14 cellular contexts compared by ENCODE assay signal in the genomic region with DNA sequence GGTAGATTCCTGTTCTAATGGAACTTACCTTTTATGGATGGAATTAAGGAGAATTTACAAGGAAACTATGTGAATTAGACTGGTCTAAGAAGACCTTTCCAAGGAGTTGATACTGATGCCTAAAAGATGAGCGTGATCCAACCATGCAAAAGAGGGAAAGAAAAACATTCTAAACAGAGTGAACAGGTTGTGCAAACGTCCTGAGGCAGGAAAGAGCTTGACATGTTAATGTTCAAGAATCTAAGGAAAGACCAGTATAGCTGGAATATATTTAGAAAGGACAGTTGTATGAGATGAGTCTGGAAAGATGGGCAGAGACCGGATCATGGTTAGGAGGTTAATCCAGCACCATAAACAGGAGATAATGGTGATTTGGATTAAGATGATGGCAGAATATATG. TPM values are rescaled to one million over a fixed set of nuclear protein-coding genes. Genes with fewer than 3 reads are reported as not detected.
DNase-seq lines count a peak whose midpoint lies in the region; ATAC-seq, FAIRE-seq and TF ChIP-seq lines count a peak whose summit lies in the region.
"Had no signal": no experiment of that assay in that cellular context is flagged by ENCODE, and none has a peak within 500 bp of the region (broad histone marks: within the 10 kb centered on the region; RNA-seq: fewer than 3 reads in every experiment).

No MANE protein-coding gene starts in this region.

- DNase-seq in HepG2 (ENCODE audit: low spot score) = no peak
- DNase-seq in right lobe of liver = no peak
- DNase-seq in PC-9 = no peak
- DNase-seq in glutamatergic neuron = no peak
- DNase-seq in D721Med (ENCODE audit: insufficient read length, low spot score) = no peak
- no peak for DNase-seq in psoas muscle
- DNase-seq in mucosa of gallbladder (ENCODE audit: low spot score) = no peak
- DNase-seq in SIG-M5 treated with dmso at 0.1 percent for 504 hours (lab: John Stamatoyannopoulos, UW; ENCODE audit: unreplicated experiment) = no peak
- DNase-seq: activated effector memory CD4-positive, alpha-beta T cell treated with Interleukin-2 at 50 U/mL for 16 hours; BE2C; GF-D8; NCI-H1048 had no signal

- no peak overlapping the region for H3K9ac ChIP-seq in HepG2 (ENCODE audit: insufficient read depth, low read depth, low read length)

- H3K9me2 ChIP-seq in PC-9 (ENCODE audit: insufficient read depth) = no peaks in the 10 kb centered on the region

- H3K4me3 ChIP-seq in HepG2 (replicated peaks in 1 of 3; ENCODE audit: insufficient read depth in 1 of 3, low read depth in 2 of 3, low read length in 3 of 3) (peak overlapping the region; percentile 55 to 96 (median 94); a peak in 3 of 6 replicates), right lobe of liver (no peak overlapping the region), PC-9 (peak overlapping the region; percentile 88), psoas muscle (no peak overlapping the region)

- intact Hi-C loops in HepG2 (cut with micrococcal nuclease; ENCODE audit: unreplicated experiment) = loop anchor here (10.0 kb wide), 1 partner anchor 382 kb away; a partner anchor contains a TSS
- intact Hi-C loops in right lobe of liver (cut with DNase I) = loop anchor here in 1 of 2 donors (10.0 kb wide), 1 partner anchor 172 kb away; a partner anchor contains a TSS
- intact Hi-C loops in PC-9 (cut with micrococcal nuclease; ENCODE audit: unreplicated experiment) = no loop called here
- intact Hi-C loops in psoas muscle (cut with DNase I) = loop anchor here (2.0 to 10.0 kb wide), 6 partner anchors 169 to 382 kb away; a partner anchor contains a TSS

- H3K9me3 ChIP-seq in HepG2 (ENCODE audit: low read length) (no peaks in the 10 kb centered on the region), right lobe of liver (no peaks in the 10 kb centered on the region), PC-9 (ENCODE audit: insufficient read depth, low read depth) (no peaks in the 10 kb centered on the region), psoas muscle (no peaks in the 10 kb centered on the region)
- H3K9me3 ChIP-seq: BE2C had no signal

- TF ChIP-seq POLR2A in HepG2 (IDR thresholded peaks at IDR 0.05; ENCODE audit: insufficient read depth in 1 of 2, low read depth in 2 of 2, low read length in 2 of 2) = no peak
- no peak for TF ChIP-seq POLR2A in right lobe of liver (IDR thresholded peaks at IDR 0.05)

- TF ChIP-seq EP300 in HepG2 (IDR thresholded peaks at IDR 0.05; ENCODE audit: low read depth in 2 of 2, low read length in 2 of 2) (no peak), HepG2 (CRISPR knock-in tag; IDR thresholded peaks at IDR 0.05; ENCODE audit: borderline replicate concordance) (no peak)

- TF ChIP-seq RAD21 in HepG2 (CRISPR knock-in tag; IDR thresholded peaks at IDR 0.05) = no peak

- WGBS in HepG2 (ENCODE audit: low lambda C conversion rate) = 64% methylated on average over 3 of the region's 3 CpGs
- WGBS in right lobe of liver (ENCODE audit: insufficient coverage, low coverage, low lambda C conversion rate, missing lambda C conversion rate) = 66% methylated on average over 3 of the region's 3 CpGs
- 76 to 79% (median 77%) methylated on average over 3 of the region's 3 CpGs for WGBS in psoas muscle, 3 donors

- FAIRE-seq in HepG2 (lab: Jason Lieb, UNC) = no peak
- no peak for FAIRE-seq in D721Med (lab: Jason Lieb, UNC)
- FAIRE-seq: colon had no signal

- H3K4me1 Mint-ChIP-seq in glutamatergic neuron (ENCODE audit: low read depth, unreplicated experiment) = peaks cover 10% of the 10 kb centered on the region

- peak overlapping the region; percentile 100 for H3K4me2 ChIP-seq in HepG2 (ENCODE audit: low read depth, low read length)
- peak overlapping the region; percentile 87 for H3K4me2 ChIP-seq in PC-9

- H3K27me3 Mint-ChIP-seq in glutamatergic neuron (ENCODE audit: unreplicated experiment) = peaks cover 2% of the 10 kb centered on the region

- H3F3A ChIP-seq in PC-9 (ENCODE audit: insufficient read depth, low read depth) = peaks cover 9% of the 10 kb centered on the region; the same call in 1 of the 2 replicates

- peak overlapping the region; percentile 98 for H3K4me3 Mint-ChIP-seq in glutamatergic neuron (ENCODE audit: unreplicated experiment)

- no peak overlapping the region for H3K27ac Mint-ChIP-seq in glutamatergic neuron (ENCODE audit: unreplicated experiment)

- no peak overlapping the region for H2AFZ ChIP-seq in HepG2 (ENCODE audit: low read length)
- no peak overlapping the region for H2AFZ ChIP-seq in PC-9

- H3K79me2 ChIP-seq in HepG2 (ENCODE audit: insufficient read depth, low read length) (peaks cover 55% of the 10 kb centered on the region), PC-9 (ENCODE audit: low read depth) (peaks cover 45% of the 10 kb centered on the region)

- CTCF ChIA-PET in HepG2 (lab: Yijun Ruan, JAX; ENCODE audit: low intra/inter-chr PET ratio, low total read pairs) = no interaction called here
- CTCF ChIA-PET in PC-9 (lab: Charles Lee) = no interaction called here

- no peaks in the 10 kb centered on the region for H3K36me3 ChIP-seq in HepG2 (replicated peaks in 1 of 2; ENCODE audit: control insufficient read depth in 1 of 2, insufficient read depth in 2 of 2, low read length in 2 of 2)
- no peaks in the 10 kb centered on the region for H3K36me3 ChIP-seq in right lobe of liver
- no peaks in the 10 kb centered on the region for H3K36me3 ChIP-seq in PC-9 (ENCODE audit: low read depth)
- H3K36me3 ChIP-seq in psoas muscle (ENCODE audit: insufficient read depth in 1 of 2, low read depth in 1 of 2) = no peaks in the 10 kb centered on the region
- H3K36me3 ChIP-seq: BE2C had no signal

- POLR2A ChIA-PET in HepG2 (lab: Yijun Ruan, JAX) (no interaction called here), PC-9 (lab: Charles Lee; ENCODE audit: unreplicated experiment) (no interaction called here)

- in situ Hi-C loops in HepG2 (cut with HindIII; ENCODE audit: extremely low pct_ligation_motif_present, low pct_unique_long_range_greater_than_20kb) = loop anchor here (5.0 to 10.0 kb wide), 4 partner anchors 169 to 352 kb away; a partner anchor contains a TSS

- H3K4me1 ChIP-seq in HepG2 (ENCODE audit: insufficient read depth, low read length) (peaks cover 35% of the 10 kb centered on the region), right lobe of liver (peaks cover 0 to 19% (median 4%) of the 10 kb centered on the region in 4 donors), PC-9 (replicated peaks; ENCODE audit: insufficient read depth) (peaks cover 17% of the 10 kb centered on the region), psoas muscle (peaks cover 10% of the 10 kb centered on the region)
- H3K4me1 ChIP-seq: BE2C had no signal

- TF ChIP-seq CTCF in HepG2 (CRISPR knock-in tag; IDR thresholded peaks at IDR 0.05) = no peak
- TF ChIP-seq CTCF in right lobe of liver (IDR thresholded peaks at IDR 0.05) = no peak
- no peak for TF ChIP-seq CTCF in PC-9 (conservative IDR thresholded peaks at IDR 0.05)
- no peak for TF ChIP-seq CTCF in glutamatergic neuron (IDR thresholded peaks at IDR 0.05; ENCODE audit: partially characterized antibody, unreplicated experiment)
- TF ChIP-seq CTCF in D721Med (IDR thresholded peaks at IDR 0.05; ENCODE audit: insufficient read depth, missing control alignments) = no peak
- TF ChIP-seq CTCF in psoas muscle (IDR thresholded peaks at IDR 0.05) = no peak

- H3K36me3 Mint-ChIP-seq in glutamatergic neuron (ENCODE audit: unreplicated experiment) = no peaks in the 10 kb centered on the region

- peaks cover 6% of the 10 kb centered on the region for H3K9me3 Mint-ChIP-seq in glutamatergic neuron (ENCODE audit: unreplicated experiment)

- BruUV-seq in HepG2 (replicated peaks; lab: Mats Ljungman, UMichigan) (no TSS peak), PC-9 (replicated peaks; lab: Mats Ljungman, UMichigan) (no TSS peak)

- no peak overlapping the region for H3K27ac ChIP-seq in HepG2 (ENCODE audit: extremely low read length, insufficient read depth, low read length)
- no peak overlapping the region for H3K27ac ChIP-seq in right lobe of liver
- no peak overlapping the region for H3K27ac ChIP-seq in PC-9
- H3K27ac ChIP-seq in psoas muscle = no peak overlapping the region

- no peak for ATAC-seq in HepG2
- ATAC-seq in right lobe of liver = no peak
- ATAC-seq in psoas muscle = no peak
- ATAC-seq: Right ventricle myocardium inferior had no signal

- H4K20me1 ChIP-seq in HepG2 (ENCODE audit: insufficient read depth, low read length) (no peaks in the 10 kb centered on the region), PC-9 (ENCODE audit: insufficient read depth) (no peaks in the 10 kb centered on the region)

- no peaks in the 10 kb centered on the region; a peak in 1 of 5 replicates for H3K27me3 ChIP-seq in HepG2 (ENCODE audit: control insufficient read depth in 1 of 2, insufficient read depth in 2 of 2, low read length in 2 of 2)
- no peaks in the 10 kb centered on the region for H3K27me3 ChIP-seq in right lobe of liver
- no peaks in the 10 kb centered on the region for H3K27me3 ChIP-seq in PC-9 (ENCODE audit: insufficient read depth, low read depth)
- no peaks in the 10 kb centered on the region for H3K27me3 ChIP-seq in psoas muscle (ENCODE audit: insufficient read depth in 3 of 3, low read length in 2 of 3)
- H3K27me3 ChIP-seq: BE2C had no signal

RNA-seq across cellular contexts. Expression of a gene that starts 1.3 kb away (rescaled TPM):
- total RNA-seq in HepG2 (2016; rRNA removed; fragmentation: Illumina TruSeq; extraction: Trizol) (13.0 and 23.5 TPM in 2 replicates), right lobe of liver (1 to 10 TPM in 3 of 6 experiments, under 1 TPM in 3; 0.83 to 3.1 (median 1.2) TPM), PC-9 (2021) (6.1 and 12.4 TPM in 2 replicates), glutamatergic neuron (ENCODE audit: unreplicated experiment) (2.0 TPM), psoas muscle (1 to 10 TPM in 2 of 4 donors, under 1 TPM in 2; 0.21 to 2.1 (median 1.1) TPM), mucosa of gallbladder (0.78 TPM)
- 4.5 and 6.3 TPM in 2 replicates for total RNA-seq in HepG2 (2016; cell fraction: cytosol; rRNA removed; fragmentation: Illumina TruSeq; extraction: Trizol; ENCODE audit: low read depth)
- 12.6 and 21.3 TPM in 2 replicates for total RNA-seq in HepG2 (2016; cell fraction: insoluble cytoplasmic fraction; rRNA removed; fragmentation: Illumina TruSeq; extraction: Trizol)
- total RNA-seq in HepG2 (2016; cell fraction: membrane; rRNA removed; fragmentation: Illumina TruSeq; extraction: Trizol) = 9.5 and 11.4 TPM in 2 replicates
- total RNA-seq in HepG2 (2016; cell fraction: nucleus; rRNA removed; fragmentation: Illumina TruSeq; extraction: Trizol) = 9.5 and 11.1 TPM in 2 replicates
- polyA plus RNA-seq in HepG2 (2011; rRNA removed) (2.2 and 3.5 TPM in 2 replicates), psoas muscle (1 to 10 TPM in 2 of 3 donors, under 1 TPM in 1; 0.94 to 6.6 (median 3.1) TPM)
- 1.6 and 2.0 TPM in 2 replicates for polyA plus RNA-seq in HepG2 (2011; cell fraction: cytosol; rRNA removed)
- polyA plus RNA-seq in HepG2 (2011; cell fraction: nucleus; rRNA removed) = 1.0 and 1.6 TPM in 2 replicates
- 1.7 and 5.3 TPM in 2 replicates for polyA plus RNA-seq in HepG2 (2012)
- 0.66 and 0.94 TPM in 2 replicates for polyA plus RNA-seq in HepG2 (2016; cell fraction: cytosol; fragmentation: Illumina TruSeq; extraction: Trizol; ENCODE audit: low read depth)
- 13.7 and 16.2 TPM in 2 replicates for polyA plus RNA-seq in HepG2 (2016; cell fraction: insoluble cytoplasmic fraction; fragmentation: Illumina TruSeq; extraction: Trizol; ENCODE audit: low read depth)
- polyA plus RNA-seq in HepG2 (2016; cell fraction: membrane; fragmentation: Illumina TruSeq; extraction: Trizol; ENCODE audit: low read depth) = 2.6 and 3.1 TPM in 2 replicates
- 11.7 and 12.4 TPM in 2 replicates for polyA plus RNA-seq in HepG2 (2016; cell fraction: nucleus; fragmentation: Illumina TruSeq; extraction: Trizol; ENCODE audit: insufficient read depth, low read depth)
- polyA minus RNA-seq in HepG2 (2011; rRNA and poly(A)+ RNA removed; ENCODE audit: low replicate concordance) = 10.5 and 39.5 TPM in 2 replicates
- 1.9 and 3.3 TPM in 2 replicates for polyA minus RNA-seq in HepG2 (2011; cell fraction: cytosol; rRNA and poly(A)+ RNA removed)
- 2.1 and 3.9 TPM in 2 replicates for polyA minus RNA-seq in HepG2 (2011; cell fraction: nucleus; rRNA and poly(A)+ RNA removed)

RNA-seq across cellular contexts. Expression of a gene that starts 2.6 kb away (rescaled TPM):
- total RNA-seq in HepG2 (2016; rRNA removed; fragmentation: Illumina TruSeq; extraction: Trizol) (49.9 and 84.2 TPM in 2 replicates), right lobe of liver (10 to 100 TPM; 35.4 to 84.9 (median 49.4) TPM), PC-9 (2021) (42.7 and 46.2 TPM in 2 replicates), glutamatergic neuron (ENCODE audit: unreplicated experiment) (12.3 TPM), psoas muscle (10 to 100 TPM; 11.5 to 23.5 (median 15.2) TPM), mucosa of gallbladder (48.7 TPM)
- 12.9 and 14.2 TPM in 2 replicates for total RNA-seq in HepG2 (2016; cell fraction: cytosol; rRNA removed; fragmentation: Illumina TruSeq; extraction: Trizol; ENCODE audit: low read depth)
- total RNA-seq in HepG2 (2016; cell fraction: insoluble cytoplasmic fraction; rRNA removed; fragmentation: Illumina TruSeq; extraction: Trizol) = 49.2 and 86.3 TPM in 2 replicates
- 29.1 and 33.4 TPM in 2 replicates for total RNA-seq in HepG2 (2016; cell fraction: membrane; rRNA removed; fragmentation: Illumina TruSeq; extraction: Trizol)
- 75.4 and 86.0 TPM in 2 replicates for total RNA-seq in HepG2 (2016; cell fraction: nucleus; rRNA removed; fragmentation: Illumina TruSeq; extraction: Trizol)
- polyA plus RNA-seq in HepG2 (2011; rRNA removed) (79.7 and 105 TPM in 2 replicates), psoas muscle (10 to 100 TPM; 11.8 to 12.8 (median 12.1) TPM)
- polyA plus RNA-seq in HepG2 (2011; cell fraction: cytosol; rRNA removed) = 63.3 and 100 TPM in 2 replicates
- 24.2 and 26.5 TPM in 2 replicates for polyA plus RNA-seq in HepG2 (2011; cell fraction: nucleus; rRNA removed)
- polyA plus RNA-seq in HepG2 (2012) = 56.3 and 103 TPM in 2 replicates
- 12.6 and 13.4 TPM in 2 replicates for polyA plus RNA-seq in HepG2 (2016; cell fraction: cytosol; fragmentation: Illumina TruSeq; extraction: Trizol; ENCODE audit: low read depth)
- 48.2 and 49.2 TPM in 2 replicates for polyA plus RNA-seq in HepG2 (2016; cell fraction: insoluble cytoplasmic fraction; fragmentation: Illumina TruSeq; extraction: Trizol; ENCODE audit: low read depth)
- polyA plus RNA-seq in HepG2 (2016; cell fraction: membrane; fragmentation: Illumina TruSeq; extraction: Trizol; ENCODE audit: low read depth) = 27.2 and 33.0 TPM in 2 replicates
- polyA plus RNA-seq in HepG2 (2016; cell fraction: nucleus; fragmentation: Illumina TruSeq; extraction: Trizol; ENCODE audit: insufficient read depth, low read depth) = 84.6 and 95.4 TPM in 2 replicates
- polyA minus RNA-seq in HepG2 (2011; rRNA and poly(A)+ RNA removed; ENCODE audit: low replicate concordance) = 22.7 and 35.1 TPM in 2 replicates
- polyA minus RNA-seq in HepG2 (2011; cell fraction: cytosol; rRNA and poly(A)+ RNA removed) = 55.6 and 56.6 TPM in 2 replicates
- polyA minus RNA-seq in HepG2 (2011; cell fraction: nucleus; rRNA and poly(A)+ RNA removed) = 29.0 and 33.7 TPM in 2 replicates

Comparison
In these comparisons a context has a peak if more than half of its experiments do, and no peak if none do; other contexts are left out.
1. H3K4me3 ChIP-seq: peak in HepG2 (3 of 3) and PC-9 (single experiment); none in right lobe of liver (0 of 3) and psoas muscle (single experiment).